8 cellular contexts compared by ENCODE assay signal in genomic region chr11:46360878-46361277, GRCh38. TPM values are rescaled to one million over a fixed set of nuclear protein-coding genes. Genes with fewer than 3 reads are reported as not detected.
DNase-seq lines count a peak whose midpoint lies in the region; ATAC-seq and TF ChIP-seq lines count a peak whose summit lies in the region.

No MANE protein-coding gene starts in this region.

- H3K27ac Mint-ChIP-seq in CD4-positive, alpha-beta T cell: peak overlapping the region; percentile 91
- peak overlapping the region; percentile 88 for H3K27ac Mint-ChIP-seq in activated naive CD8-positive, alpha-beta T cell treated with anti-CD3 and anti-CD28 coated beads, Interleukin-2, amount 10 ng/mL, durations not matched to agents 7 days and 5 days
- H3K27ac Mint-ChIP-seq in naive thymus-derived CD4-positive, alpha-beta T cell: peak overlapping the region; percentile 80 to 96 (median 92)
- no peak overlapping the region for H3K27ac Mint-ChIP-seq in Caco-2 (ENCODE audit: unreplicated experiment)

- H3K36me3 ChIP-seq in naive thymus-derived CD4-positive, alpha-beta T cell (ENCODE audit: control insufficient read depth in 2 of 3, insufficient read depth in 3 of 3, low read length in 3 of 3): peaks cover 0 to 49% (median 0%) of the 10 kb centered on the region in 3 experiments
- peaks cover 1% of the 10 kb centered on the region; the same call in 1 of the 2 replicates for H3K36me3 ChIP-seq in Caco-2 (ENCODE audit: control insufficient read depth, insufficient read depth, low read length)

- POLR2A ChIA-PET in CD4-positive, alpha-beta T cell (lab: Charles Lee): interaction anchor here (1.0 to 2.7 kb wide), 5 partner anchors 9 to 65 kb away, joined by 4 to 26 read pairs (median 8); no protein-coding TSS in a partner anchor
- POLR2A ChIA-PET in activated naive CD8-positive, alpha-beta T cell treated with anti-CD3 and anti-CD28 coated beads, Interleukin-2, amount 10 ng/mL, durations not matched to agents 7 days and 5 days (lab: Charles Lee): interaction anchor here (0.9 to 3.9 kb wide), 6 partner anchors 8 to 339 kb away, joined by 3 to 18 read pairs (median 4); partner anchors contain the start of genes ARHGAP1, DGKZ and ZNF408
- POLR2A ChIA-PET in naive thymus-derived CD4-positive, alpha-beta T cell (lab: Charles Lee): interaction anchor here (1.2 to 12.1 kb wide), 3 partner anchors 12 to 66 kb away, joined by 3 to 226 read pairs (median 4); partner anchors contain the start of gene DGKZ
- POLR2A ChIA-PET in Caco-2 (lab: Charles Lee): interaction anchor here (0.6 kb wide), 1 partner anchor 1405 kb away, joined by 4 read pairs; no protein-coding TSS in a partner anchor

- BruUV-seq in Caco-2 (replicated peaks; lab: Mats Ljungman, UMichigan): no TSS peak

- no peak for ATAC-seq in CD4-positive, alpha-beta T cell (ENCODE audit: poor library complexity)
- peak; percentile 25 for ATAC-seq in HG02759 (IDR thresholded peaks at IDR 0.05; ENCODE audit: unreplicated experiment)
- no peak for ATAC-seq in activated naive CD8-positive, alpha-beta T cell treated with anti-CD3 and anti-CD28 coated beads, Interleukin-2, amount 10 ng/mL, durations not matched to agents 7 days and 5 days (ENCODE audit: low read depth)
- peak; percentile 47 for ATAC-seq in naive thymus-derived CD4-positive, alpha-beta T cell
- no peak for ATAC-seq in GM21360 (IDR thresholded peaks at IDR 0.05; ENCODE audit: unreplicated experiment)

- peaks cover 73% of the 10 kb centered on the region for H3K4me1 Mint-ChIP-seq in CD4-positive, alpha-beta T cell (ENCODE audit: low read depth)
- peaks cover 31% of the 10 kb centered on the region for H3K4me1 Mint-ChIP-seq in activated naive CD8-positive, alpha-beta T cell treated with anti-CD3 and anti-CD28 coated beads, Interleukin-2, amount 10 ng/mL, durations not matched to agents 7 days and 5 days
- peaks cover 39 to 87% (median 71%) of the 10 kb centered on the region in 7 donors for H3K4me1 Mint-ChIP-seq in naive thymus-derived CD4-positive, alpha-beta T cell
- peaks cover 14% of the 10 kb centered on the region for H3K4me1 Mint-ChIP-seq in Caco-2 (ENCODE audit: low read depth, unreplicated experiment)

- intact Hi-C loops in CD4-positive, alpha-beta T cell (cut with DNase I, micrococcal nuclease): loop anchor here in 1 of 2 experiments (1.0 kb wide), 1 partner anchor 8 kb away; no protein-coding TSS in a partner anchor
- intact Hi-C loops in naive thymus-derived CD4-positive, alpha-beta T cell (cut with micrococcal nuclease): loop anchor here (1.0 kb wide), 1 partner anchor 9 kb away; no protein-coding TSS in a partner anchor
- intact Hi-C loops in Caco-2 (cut with micrococcal nuclease; ENCODE audit: unreplicated experiment): no loop called here

- H3K4me1 ChIP-seq in naive thymus-derived CD4-positive, alpha-beta T cell (ENCODE audit: control insufficient read depth in 2 of 2, insufficient read depth in 2 of 2, low read length in 2 of 2): peaks cover 32 to 53% of the 10 kb centered on the region in 2 donors
- no peaks in the 10 kb centered on the region for H3K4me1 ChIP-seq in Caco-2

- no peaks in the 10 kb centered on the region for H3K9me3 ChIP-seq in CD4-positive, alpha-beta T cell (ENCODE audit: control insufficient read depth, low read length)
- no peaks in the 10 kb centered on the region for H3K9me3 ChIP-seq in naive thymus-derived CD4-positive, alpha-beta T cell (ENCODE audit: control insufficient read depth in 2 of 3, low read length in 3 of 3)
- no peaks in the 10 kb centered on the region for H3K9me3 ChIP-seq in Caco-2

- CTCF ChIA-PET in CD4-positive, alpha-beta T cell (lab: Charles Lee): interaction anchor here (1.4 to 3.4 kb wide), 3 partner anchors 9 to 14 kb away, joined by 3 to 40 read pairs (median 6); partner anchors contain the start of gene DGKZ
- CTCF ChIA-PET in naive thymus-derived CD4-positive, alpha-beta T cell (lab: Charles Lee): interaction anchor here (0.6 to 14.0 kb wide), 5 partner anchors 12 to 322 kb away, joined by 3 to 302 read pairs (median 4); partner anchors contain the start of gene DGKZ
- CTCF ChIA-PET in Caco-2 (lab: Charles Lee): no interaction called here

- H3K4me3 ChIP-seq in naive thymus-derived CD4-positive, alpha-beta T cell (ENCODE audit: low read length): peak overlapping the region; percentile 71
- no peak overlapping the region for H3K4me3 ChIP-seq in Caco-2 (ENCODE audit: low read depth, low read length)

- peaks cover 34% of the 10 kb centered on the region for H3K36me3 Mint-ChIP-seq in CD4-positive, alpha-beta T cell (ENCODE audit: low read depth)
- H3K36me3 Mint-ChIP-seq in activated naive CD8-positive, alpha-beta T cell treated with anti-CD3 and anti-CD28 coated beads, Interleukin-2, amount 10 ng/mL, durations not matched to agents 7 days and 5 days: peaks cover 8% of the 10 kb centered on the region
- peaks cover 0 to 13% (median 0%) of the 10 kb centered on the region in 5 donors for H3K36me3 Mint-ChIP-seq in naive thymus-derived CD4-positive, alpha-beta T cell
- H3K36me3 Mint-ChIP-seq in Caco-2 (ENCODE audit: insufficient read depth, unreplicated experiment): peaks cover 18% of the 10 kb centered on the region

- H3K27ac ChIP-seq in CD4-positive, alpha-beta T cell (ENCODE audit: low read depth, low read length): peak overlapping the region; percentile 81
- peak overlapping the region; percentile 78 for H3K27ac ChIP-seq in naive thymus-derived CD4-positive, alpha-beta T cell (ENCODE audit: low read depth, low read length)

- no peaks in the 10 kb centered on the region for H3K27me3 Mint-ChIP-seq in CD4-positive, alpha-beta T cell
- no peaks in the 10 kb centered on the region for H3K27me3 Mint-ChIP-seq in activated naive CD8-positive, alpha-beta T cell treated with anti-CD3 and anti-CD28 coated beads, Interleukin-2, amount 10 ng/mL, durations not matched to agents 7 days and 5 days
- no peaks in the 10 kb centered on the region for H3K27me3 Mint-ChIP-seq in naive thymus-derived CD4-positive, alpha-beta T cell
- no peaks in the 10 kb centered on the region for H3K27me3 Mint-ChIP-seq in Caco-2 (ENCODE audit: insufficient read depth, unreplicated experiment)

- H3K4me3 Mint-ChIP-seq in CD4-positive, alpha-beta T cell: peak overlapping the region; percentile 84
- H3K4me3 Mint-ChIP-seq in activated naive CD8-positive, alpha-beta T cell treated with anti-CD3 and anti-CD28 coated beads, Interleukin-2, amount 10 ng/mL, durations not matched to agents 7 days and 5 days: peak overlapping the region; percentile 86
- peak overlapping the region; percentile 78 to 92 (median 86) for H3K4me3 Mint-ChIP-seq in naive thymus-derived CD4-positive, alpha-beta T cell
- H3K4me3 Mint-ChIP-seq in Caco-2 (ENCODE audit: unreplicated experiment): no peak overlapping the region

- TF ChIP-seq CTCF in CD4-positive, alpha-beta T cell (IDR thresholded peaks at IDR 0.05): no peak
- TF ChIP-seq CTCF in Caco-2 (IDR thresholded peaks at IDR 0.05; ENCODE audit: insufficient read depth in 1 of 2, low read depth in 1 of 2, low read length in 1 of 2, severe bottlenecking in 1 of 2, unreplicated experiment in 1 of 2): no peak

- H3K27me3 ChIP-seq in CD4-positive, alpha-beta T cell (ENCODE audit: control insufficient read depth, insufficient read depth, low read length): no peaks in the 10 kb centered on the region
- no peaks in the 10 kb centered on the region for H3K27me3 ChIP-seq in naive thymus-derived CD4-positive, alpha-beta T cell (ENCODE audit: control insufficient read depth in 2 of 2, insufficient read depth in 2 of 2, low read length in 2 of 2)
- H3K27me3 ChIP-seq in Caco-2 (replicated peaks; ENCODE audit: control insufficient read depth, insufficient read depth, low read length): no peaks in the 10 kb centered on the region

- DNase-seq in CD4-positive, alpha-beta T cell: no peak
- DNase-seq in activated naive CD8-positive, alpha-beta T cell treated with anti-CD3 and anti-CD28 coated beads, Interleukin-2, amount 10 ng/mL, durations not matched to agents 7 days and 5 days: no peak
- no peak for DNase-seq in naive thymus-derived CD4-positive, alpha-beta T cell
- no peak for DNase-seq in DMS79 (lab: John Stamatoyannopoulos, UW)
- DNase-seq in NCI-H526 treated with DMSO at 0.1 percent for 48 hours (lab: John Stamatoyannopoulos, UW): no peak
- no peak for DNase-seq in Caco-2

- no peaks in the 10 kb centered on the region for H3K9me3 Mint-ChIP-seq in CD4-positive, alpha-beta T cell
- H3K9me3 Mint-ChIP-seq in activated naive CD8-positive, alpha-beta T cell treated with anti-CD3 and anti-CD28 coated beads, Interleukin-2, amount 10 ng/mL, durations not matched to agents 7 days and 5 days: no peaks in the 10 kb centered on the region
- peaks cover 0 to 2% (median 0%) of the 10 kb centered on the region in 11 donors for H3K9me3 Mint-ChIP-seq in naive thymus-derived CD4-positive, alpha-beta T cell
- no peaks in the 10 kb centered on the region for H3K9me3 Mint-ChIP-seq in Caco-2 (ENCODE audit: unreplicated experiment)

RNA-seq across cellular contexts. Expression of gene DGKZ, which starts 13.6 kb away (rescaled TPM):
- total RNA-seq in CD4-positive, alpha-beta T cell: 100 to 1,000 TPM; 159 to 166 TPM
- total RNA-seq in activated naive CD8-positive, alpha-beta T cell treated with anti-CD3 and anti-CD28 coated beads, Interleukin-2, amount 10 ng/mL, durations not matched to agents 7 days and 5 days: 100 to 1,000 TPM; 160 to 163 TPM
- total RNA-seq in naive thymus-derived CD4-positive, alpha-beta T cell: 100 to 1,000 TPM; 146 to 291 (median 263) TPM
- 10 to 100 TPM; 41.5 to 70.5 TPM for polyA plus RNA-seq in naive thymus-derived CD4-positive, alpha-beta T cell
- total RNA-seq in Caco-2 (2022): 59.3 and 59.5 TPM in 2 replicates

RNA-seq across cellular contexts. Expression of gene MDK, which starts 20.6 kb away (rescaled TPM):
- 1 to 10 TPM; 5.5 to 6.5 TPM for total RNA-seq in CD4-positive, alpha-beta T cell
- total RNA-seq in activated naive CD8-positive, alpha-beta T cell treated with anti-CD3 and anti-CD28 coated beads, Interleukin-2, amount 10 ng/mL, durations not matched to agents 7 days and 5 days: 1 to 10 TPM; 6.9 to 7.4 TPM
- 10 to 100 TPM in 2 of 5 experiments, 1 to 10 TPM in 3; 4.9 to 13.5 (median 8.8) TPM for total RNA-seq in naive thymus-derived CD4-positive, alpha-beta T cell
- under 1 TPM in 1 of 2 donors, not detected in 1; 0.35 TPM for polyA plus RNA-seq in naive thymus-derived CD4-positive, alpha-beta T cell
- total RNA-seq in Caco-2 (2022): 601 and 699 TPM in 2 replicates

RNA-seq across cellular contexts. Expression of gene CHRM4, which starts 30.7 kb away (rescaled TPM):
- total RNA-seq in CD4-positive, alpha-beta T cell: 1 to 10 TPM; 3.2 to 3.7 TPM
- under 1 TPM; 0.19 to 0.40 TPM for total RNA-seq in activated naive CD8-positive, alpha-beta T cell treated with anti-CD3 and anti-CD28 coated beads, Interleukin-2, amount 10 ng/mL, durations not matched to agents 7 days and 5 days
- total RNA-seq in naive thymus-derived CD4-positive, alpha-beta T cell: 1 to 10 TPM in 2 of 5 experiments, under 1 TPM in 1, not detected in 2; 0.48 to 3.5 (median 3.1) TPM
- polyA plus RNA-seq in naive thymus-derived CD4-positive, alpha-beta T cell: under 1 TPM; 0.15 to 0.17 TPM
- 0.27 and 0.28 TPM in 2 replicates for total RNA-seq in Caco-2 (2022)

Comparison
In these comparisons a context has a peak if more than half of its experiments do, and no peak if none do; other contexts are left out.
1. ATAC-seq: peak in HG02759 (single experiment) and naive thymus-derived CD4-positive, alpha-beta T cell (single experiment); none in CD4-positive, alpha-beta T cell (single experiment), activated naive CD8-positive, alpha-beta T cell treated with anti-CD3 and anti-CD28 coated beads, Interleukin-2, amount 10 ng/mL, durations not matched to agents 7 days and 5 days (single experiment) and GM21360 (single experiment).
2. RNA of gene MDK, which starts 20.6 kb away (total RNA-seq): 601 to 699 TPM in Caco-2; 4.9 to 13.5 TPM in naive thymus-derived CD4-positive, alpha-beta T cell, 6.9 to 7.4 TPM in activated naive CD8-positive, alpha-beta T cell treated with anti-CD3 and anti-CD28 coated beads, Interleukin-2, amount 10 ng/mL, durations not matched to agents 7 days and 5 days and 5.5 to 6.5 TPM in CD4-positive, alpha-beta T cell; every median in the first group is over 10 times any median in the second.